In genomic region chr7:93165447-93165846, GRCh38 we compare ENCODE assay signal across 11 cellular contexts. TPM values are rescaled to one million over a fixed set of nuclear protein-coding genes. Genes with fewer than 3 reads are reported as not detected.
DNase-seq lines count a peak whose midpoint lies in the region; ATAC-seq and TF ChIP-seq lines count a peak whose summit lies in the region.
"Had no signal": no experiment of that assay in that cellular context is flagged by ENCODE, and none has a peak within 500 bp of the region (broad histone marks: within the 10 kb centered on the region; RNA-seq: fewer than 3 reads in every experiment).

No MANE protein-coding gene starts in this region.

- intact Hi-C loops in activated CD4-positive, alpha-beta T cell treated with anti-CD3 and anti-CD28 coated beads for 36 hours (cut with DNase I, micrococcal nuclease), result no loop called here
- intact Hi-C loops in activated CD4-positive, alpha-beta T cell treated with anti-CD3 and anti-CD28 coated beads, Interleukin-2, amount 10 ng/mL, durations not matched to agents 24 days and 14 days (cut with micrococcal nuclease), result no loop called here
- intact Hi-C loops in spleen (cut with DNase I; ENCODE audit: low total_unique reads), result no loop called here
- intact Hi-C loops in esophagus muscularis mucosa (cut with DNase I), result no loop called here

- H3K4me1 Mint-ChIP-seq in activated CD4-positive, alpha-beta T cell treated with anti-CD3 and anti-CD28 coated beads for 36 hours, result peaks cover 2% of the 10 kb centered on the region
- peaks cover 3% of the 10 kb centered on the region for H3K4me1 Mint-ChIP-seq in activated CD4-positive, alpha-beta T cell treated with anti-CD3 and anti-CD28 coated beads, Interleukin-2, amount 10 ng/mL, durations not matched to agents 24 days and 14 days

- H3K9ac ChIP-seq in KMS-11, result peak overlapping the region; percentile 74

- H3K4me3 ChIP-seq in KMS-11 (IDR thresholded peaks at IDR 0.05; ENCODE audit: insufficient read depth, low read depth, low read length) (no peak overlapping the region), spleen (no peak overlapping the region), esophagus muscularis mucosa (no peak overlapping the region), upper lobe of left lung (no peak overlapping the region)

- ATAC-seq in activated CD4-positive, alpha-beta T cell treated with anti-CD3 and anti-CD28 coated beads for 36 hours, result peak; percentile 61
- ATAC-seq in HG02623 (IDR thresholded peaks at IDR 0.05; ENCODE audit: unreplicated experiment), result peak; percentile 98
- no peak for ATAC-seq in upper lobe of left lung (ENCODE audit: low FRiP score in 2 of 2)
- ATAC-seq: Panc1 had no signal

- POLR2A ChIA-PET in activated CD4-positive, alpha-beta T cell treated with anti-CD3 and anti-CD28 coated beads for 36 hours (lab: Charles Lee), result no interaction called here

- H3K9me3 ChIP-seq in spleen (peaks cover 0 to 45% (median 18%) of the 10 kb centered on the region in 8 donors), esophagus muscularis mucosa (peaks cover 0 to 20% (median 0%) of the 10 kb centered on the region in 4 donors), upper lobe of left lung (peaks cover 0 to 7% (median 2%) of the 10 kb centered on the region in 4 donors)

- no peaks in the 10 kb centered on the region for H3K36me3 Mint-ChIP-seq in activated CD4-positive, alpha-beta T cell treated with anti-CD3 and anti-CD28 coated beads for 36 hours (ENCODE audit: low read depth)
- H3K36me3 Mint-ChIP-seq in activated CD4-positive, alpha-beta T cell treated with anti-CD3 and anti-CD28 coated beads, Interleukin-2, amount 10 ng/mL, durations not matched to agents 24 days and 14 days (ENCODE audit: low read depth), result peaks cover 4% of the 10 kb centered on the region

- H3K4me2 ChIP-seq in KMS-11, result peak overlapping the region; percentile 81

- no peaks in the 10 kb centered on the region for H3K79me2 ChIP-seq in KMS-11 (ENCODE audit: insufficient read depth, low read depth)

- H3K27me3 Mint-ChIP-seq in activated CD4-positive, alpha-beta T cell treated with anti-CD3 and anti-CD28 coated beads for 36 hours, result no peaks in the 10 kb centered on the region
- peaks cover 5% of the 10 kb centered on the region for H3K27me3 Mint-ChIP-seq in activated CD4-positive, alpha-beta T cell treated with anti-CD3 and anti-CD28 coated beads, Interleukin-2, amount 10 ng/mL, durations not matched to agents 24 days and 14 days

- DNase-seq in activated CD4-positive, alpha-beta T cell treated with anti-CD3 and anti-CD28 coated beads for 36 hours, result no peak
- no peak for DNase-seq in activated CD4-positive, alpha-beta T cell treated with anti-CD3 and anti-CD28 coated beads, Interleukin-2, amount 10 ng/mL, durations not matched to agents 24 days and 14 days
- DNase-seq in spleen (no peak), 8988T (no peak), esophagus muscularis mucosa (ENCODE audit: extremely low spot score) (no peak), upper lobe of left lung (no peak)
- DNase-seq: erythroblast had no signal

- peaks cover 72% of the 10 kb centered on the region for H3K4me1 ChIP-seq in KMS-11 (ENCODE audit: low read depth, poor library complexity, severe bottlenecking)
- H3K4me1 ChIP-seq in spleen, result peaks cover 0 to 14% (median 3%) of the 10 kb centered on the region in 6 donors
- H3K4me1 ChIP-seq in esophagus muscularis mucosa, result no peaks in the 10 kb centered on the region
- no peaks in the 10 kb centered on the region for H3K4me1 ChIP-seq in upper lobe of left lung

- CTCF ChIA-PET in activated CD4-positive, alpha-beta T cell treated with anti-CD3 and anti-CD28 coated beads for 36 hours (lab: Charles Lee), result interaction anchor here (1.2 kb wide), 1 partner anchor 11 kb away, joined by 3 read pairs; no protein-coding TSS in a partner anchor

- TF ChIP-seq EP300 in esophagus muscularis mucosa (IDR thresholded peaks at IDR 0.05) (no peak), upper lobe of left lung (IDR thresholded peaks at IDR 0.05) (no peak)

- H3K4me3 Mint-ChIP-seq in activated CD4-positive, alpha-beta T cell treated with anti-CD3 and anti-CD28 coated beads for 36 hours, result no peak overlapping the region
- H3K4me3 Mint-ChIP-seq in activated CD4-positive, alpha-beta T cell treated with anti-CD3 and anti-CD28 coated beads, Interleukin-2, amount 10 ng/mL, durations not matched to agents 24 days and 14 days, result no peak overlapping the region
- H3K4me3 Mint-ChIP-seq: natural killer cell treated with Interleukin-12 subunit alpha and Interleukin-12 subunit beta and Interleukin-15 and Interleukin-18, amount 100 ng/mL, for 72 hours had no signal

- 30 to 56% (median 48%) methylated on average over 1 of the region's 1 CpG for WGBS in spleen, 5 donors
- WGBS in esophagus muscularis mucosa, result 69% methylated on average over 1 of the region's 1 CpG
- 52 to 53% methylated on average over 1 of the region's 1 CpG for WGBS in upper lobe of left lung, 2 donors

- H3K9me3 Mint-ChIP-seq in activated CD4-positive, alpha-beta T cell treated with anti-CD3 and anti-CD28 coated beads for 36 hours (ENCODE audit: low read depth), result peaks cover 17% of the 10 kb centered on the region
- H3K9me3 Mint-ChIP-seq in activated CD4-positive, alpha-beta T cell treated with anti-CD3 and anti-CD28 coated beads, Interleukin-2, amount 10 ng/mL, durations not matched to agents 24 days and 14 days, result peaks cover 39% of the 10 kb centered on the region

- no peak for TF ChIP-seq POLR2A in spleen (IDR thresholded peaks at IDR 0.05)
- TF ChIP-seq POLR2A in esophagus muscularis mucosa (IDR thresholded peaks at IDR 0.05; ENCODE audit: low read depth), result no peak
- no peak for TF ChIP-seq POLR2A in upper lobe of left lung (IDR thresholded peaks at IDR 0.05)

- H3K27ac Mint-ChIP-seq in activated CD4-positive, alpha-beta T cell treated with anti-CD3 and anti-CD28 coated beads for 36 hours, result no peak overlapping the region
- H3K27ac Mint-ChIP-seq in activated CD4-positive, alpha-beta T cell treated with anti-CD3 and anti-CD28 coated beads, Interleukin-2, amount 10 ng/mL, durations not matched to agents 24 days and 14 days, result no peak overlapping the region
- H3K27ac Mint-ChIP-seq: natural killer cell treated with Interleukin-12 subunit alpha and Interleukin-12 subunit beta and Interleukin-15 and Interleukin-18, amount 100 ng/mL, for 72 hours had no signal

- no peaks in the 10 kb centered on the region for H4K20me1 ChIP-seq in KMS-11 (ENCODE audit: insufficient read depth)

- no peaks in the 10 kb centered on the region for H3K36me3 ChIP-seq in KMS-11 (ENCODE audit: insufficient read depth)
- H3K36me3 ChIP-seq in spleen, result no peaks in the 10 kb centered on the region
- H3K36me3 ChIP-seq in esophagus muscularis mucosa, result no peaks in the 10 kb centered on the region
- no peaks in the 10 kb centered on the region for H3K36me3 ChIP-seq in upper lobe of left lung

- no peaks in the 10 kb centered on the region for H3K27me3 ChIP-seq in KMS-11 (ENCODE audit: insufficient read depth, low read depth)
- no peaks in the 10 kb centered on the region for H3K27me3 ChIP-seq in spleen (replicated peaks in 1 of 7)
- H3K27me3 ChIP-seq in esophagus muscularis mucosa, result no peaks in the 10 kb centered on the region
- H3K27me3 ChIP-seq in upper lobe of left lung, result no peaks in the 10 kb centered on the region

- no peak overlapping the region; the same call in 1 of the 2 replicates for H2AFZ ChIP-seq in KMS-11 (ENCODE audit: low read depth)

- no peak for TF ChIP-seq CTCF in KMS-11 (conservative IDR thresholded peaks at IDR 0.05; ENCODE audit: low read depth, low read length)
- TF ChIP-seq CTCF in spleen (IDR thresholded peaks at IDR 0.05 in 8 of 11, conservative IDR thresholded peaks at IDR 0.05 in 3 of 11), result no peak
- TF ChIP-seq CTCF in esophagus muscularis mucosa (IDR thresholded peaks at IDR 0.05), result no peak
- TF ChIP-seq CTCF in upper lobe of left lung (IDR thresholded peaks at IDR 0.05), result no peak

- H3K27ac ChIP-seq in KMS-11 (peak overlapping the region; percentile 97), spleen (peak overlapping the region in 7 of 8 donors; percentile 34 to 70 (median 56)), esophagus muscularis mucosa (replicated peaks in 1 of 4) (no peak overlapping the region), upper lobe of left lung (no peak overlapping the region)

RNA-seq across cellular contexts. Expression of gene SAMD9L, which starts 17.3 kb away (rescaled TPM):
- total RNA-seq in activated CD4-positive, alpha-beta T cell treated with anti-CD3 and anti-CD28 coated beads for 36 hours, result 10 to 100 TPM; 19.6 to 27.8 TPM
- total RNA-seq in activated CD4-positive, alpha-beta T cell treated with anti-CD3 and anti-CD28 coated beads, Interleukin-2, amount 10 ng/mL, durations not matched to agents 24 days and 14 days, result 15.8 and 16.4 TPM in 2 replicates
- 10 to 100 TPM; 34.8 to 61.3 (median 52.7) TPM for total RNA-seq in spleen
- 10 to 100 TPM in 2 of 3 donors, 1 to 10 TPM in 1; 8.5 to 13.0 (median 12.0) TPM for polyA plus RNA-seq in spleen
- 1 to 10 TPM; 3.7 to 6.6 (median 5.0) TPM for total RNA-seq in esophagus muscularis mucosa
- 10 to 100 TPM; 20.7 to 50.6 (median 32.5) TPM for total RNA-seq in upper lobe of left lung

RNA-seq across cellular contexts. Expression of gene SAMD9, which starts 47.7 kb away (rescaled TPM):
- 10 to 100 TPM; 10.2 to 10.7 TPM for total RNA-seq in activated CD4-positive, alpha-beta T cell treated with anti-CD3 and anti-CD28 coated beads for 36 hours
- 8.6 and 9.4 TPM in 2 replicates for total RNA-seq in activated CD4-positive, alpha-beta T cell treated with anti-CD3 and anti-CD28 coated beads, Interleukin-2, amount 10 ng/mL, durations not matched to agents 24 days and 14 days
- total RNA-seq in spleen, result 10 to 100 TPM; 27.8 to 44.8 (median 33.1) TPM
- 1 to 10 TPM; 7.0 to 8.2 (median 7.1) TPM for polyA plus RNA-seq in spleen
- total RNA-seq in esophagus muscularis mucosa, result 1 to 10 TPM; 2.7 to 5.0 (median 3.6) TPM
- total RNA-seq in upper lobe of left lung, result 10 to 100 TPM in 5 of 6 donors, 1 to 10 TPM in 1; 5.3 to 19.1 (median 11.6) TPM

Comparison
In these comparisons a context has a peak if more than half of its experiments do, and no peak if none do; other contexts are left out.
1. ATAC-seq: peak in activated CD4-positive, alpha-beta T cell treated with anti-CD3 and anti-CD28 coated beads for 36 hours (single experiment) and HG02623 (single experiment); none in upper lobe of left lung (0 of 2).
2. H3K27ac ChIP-seq: peak in KMS-11 (single experiment) and spleen (7 of 8); none in esophagus muscularis mucosa (0 of 4) and upper lobe of left lung (0 of 4).